In the genomic region with DNA sequence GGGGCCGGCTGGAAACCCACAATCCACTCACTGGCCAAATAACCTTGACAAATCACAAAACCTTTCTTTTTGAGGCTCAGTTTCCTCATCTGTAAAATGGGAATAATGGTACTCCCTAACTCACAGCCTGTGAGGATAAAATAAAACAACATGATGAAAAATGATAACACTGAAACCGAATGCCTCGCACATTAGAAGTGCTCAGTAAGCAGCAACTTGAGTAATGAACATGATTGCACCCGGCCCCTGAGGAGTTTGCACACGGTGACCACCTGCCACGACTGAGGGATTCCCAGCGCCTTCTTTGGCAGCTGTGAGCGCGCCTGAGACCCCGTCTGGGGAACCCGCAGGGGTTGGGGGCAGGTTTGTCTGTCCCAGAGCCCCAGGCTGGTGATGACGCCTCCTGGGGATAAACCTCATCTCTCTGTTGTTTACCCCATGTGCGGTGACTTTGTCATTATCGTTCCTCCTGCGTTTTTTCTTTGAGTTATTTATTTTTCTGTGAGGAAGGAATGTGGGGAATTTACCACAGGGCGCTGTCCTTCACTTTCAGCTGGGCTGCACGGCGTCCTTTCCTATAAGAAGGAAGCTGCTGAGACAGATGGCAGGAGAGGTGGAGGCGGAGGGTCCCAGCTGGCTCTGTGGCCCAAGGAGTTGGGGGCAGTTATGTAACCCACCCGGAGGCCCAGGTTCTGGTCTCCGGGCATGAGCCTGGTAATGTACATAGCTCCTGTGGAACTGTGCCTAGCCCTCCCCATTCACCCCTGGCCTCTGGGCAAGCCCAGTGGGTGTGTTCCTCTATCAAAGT, we compare ENCODE assay signal across 8 cellular contexts. TPM values are rescaled to one million over a fixed set of nuclear protein-coding genes. Genes with fewer than 3 reads are reported as not detected.
DNase-seq lines count a peak whose midpoint lies in the region; ATAC-seq and TF ChIP-seq lines count a peak whose summit lies in the region.

No MANE protein-coding gene starts in this region.

- in situ Hi-C loops in gastrocnemius medialis (cut with MboI; ENCODE audit: low sequenced_read_pairs in 4 of 4), result no loop called here

- TF ChIP-seq POLR2A in gastrocnemius medialis (IDR thresholded peaks at IDR 0.05), result no peak

- H3K4me3 Mint-ChIP-seq in activated T-helper 17 cell treated with anti-CD3 and anti-CD28 coated beads, Interleukin-2, amount 50 U/mL, for 72 hours, result no peak overlapping the region

- no peaks in the 10 kb centered on the region for H3K36me3 Mint-ChIP-seq in activated T-helper 17 cell treated with anti-CD3 and anti-CD28 coated beads, Interleukin-2, amount 50 U/mL, for 72 hours (ENCODE audit: low read depth)

- no peaks in the 10 kb centered on the region for H3K4me1 Mint-ChIP-seq in activated T-helper 17 cell treated with anti-CD3 and anti-CD28 coated beads, Interleukin-2, amount 50 U/mL, for 72 hours

- no peaks in the 10 kb centered on the region for H3K27me3 ChIP-seq in gastrocnemius medialis

- intact Hi-C loops in gastrocnemius medialis (cut with DNase I; ENCODE audit: low total_unique reads), result loop anchor here (10.0 kb wide), 1 partner anchor 833 kb away; no protein-coding TSS in a partner anchor

- H3K9ac ChIP-seq in SK-N-MC (ENCODE audit: insufficient read length), result no peak overlapping the region

- H3K27ac ChIP-seq in SK-N-MC (peak overlapping the region; percentile 44; the same call in 1 of the 2 replicates), gastrocnemius medialis (peak overlapping the region; percentile 96 to 100 (median 100))

- DNase-seq in ELR (ENCODE audit: low read depth) (peak; percentile 96), SK-N-MC (ENCODE audit: low read depth, low spot score) (no peak), fibroblast of the aortic adventitia (ENCODE audit: low read depth) (peak; percentile 81), gastrocnemius medialis (no peak), NCI-H2029 (lab: John Stamatoyannopoulos, UW) (no peak), NCI-H1092 (lab: John Stamatoyannopoulos, UW) (no peak), RPMI8226 (no peak)

- peaks cover 82 to 94% of the 10 kb centered on the region in 2 donors for H3K4me1 ChIP-seq in gastrocnemius medialis

- H3K9me3 Mint-ChIP-seq in activated T-helper 17 cell treated with anti-CD3 and anti-CD28 coated beads, Interleukin-2, amount 50 U/mL, for 72 hours, result no peaks in the 10 kb centered on the region

- ATAC-seq in gastrocnemius medialis, result peak in 1 of 2 donors; percentile 9
- no peak for ATAC-seq in activated T-helper 17 cell treated with anti-CD3 and anti-CD28 coated beads, Interleukin-2, amount 50 U/mL, for 72 hours (replicated peaks)

- H3K27ac Mint-ChIP-seq in activated T-helper 17 cell treated with anti-CD3 and anti-CD28 coated beads, Interleukin-2, amount 50 U/mL, for 72 hours, result no peak overlapping the region

- H3K4me3 ChIP-seq in SK-N-MC (peak overlapping the region; percentile 35; the same call in 1 of the 2 replicates), fibroblast of the aortic adventitia (ENCODE audit: low read depth, low read length) (no peak overlapping the region), gastrocnemius medialis (no peak overlapping the region)

- H3K36me3 ChIP-seq in SK-N-MC (ENCODE audit: insufficient read depth, low read length), result no peaks in the 10 kb centered on the region
- no peaks in the 10 kb centered on the region for H3K36me3 ChIP-seq in gastrocnemius medialis

- no peaks in the 10 kb centered on the region for H3K9me3 ChIP-seq in SK-N-MC (ENCODE audit: low read depth, low read length)
- no peaks in the 10 kb centered on the region for H3K9me3 ChIP-seq in gastrocnemius medialis

- H3K27me3 Mint-ChIP-seq in activated T-helper 17 cell treated with anti-CD3 and anti-CD28 coated beads, Interleukin-2, amount 50 U/mL, for 72 hours, result peaks cover 13% of the 10 kb centered on the region

- TF ChIP-seq CTCF in fibroblast of the aortic adventitia (IDR thresholded peaks at IDR 0.05; ENCODE audit: insufficient read depth, low read length) (no peak), gastrocnemius medialis (IDR thresholded peaks at IDR 0.05 in 4 of 5, conservative IDR thresholded peaks at IDR 0.05 in 1 of 5) (no peak)

RNA-seq across cellular contexts. Expression of gene SYNPO, which starts 3.0 kb away (rescaled TPM):
- total RNA-seq in fibroblast of the aortic adventitia (ENCODE audit: low replicate concordance) (3.9 and 4.6 TPM in 2 replicates), gastrocnemius medialis (100 to 1,000 TPM; 419 to 569 (median 539) TPM)
- under 1 TPM; 0.04 to 0.37 TPM for total RNA-seq in activated T-helper 17 cell treated with anti-CD3 and anti-CD28 coated beads, Interleukin-2, amount 50 U/mL, for 72 hours

RNA-seq across cellular contexts. Expression of gene MYOZ3, which starts 23.6 kb away (rescaled TPM):
- 0.16 and 0.72 TPM in 2 replicates for total RNA-seq in fibroblast of the aortic adventitia (ENCODE audit: low replicate concordance)
- total RNA-seq in gastrocnemius medialis, result 10 to 100 TPM in 3 of 4 donors, 1 to 10 TPM in 1; 4.8 to 12.6 (median 11.3) TPM
- under 1 TPM; 0.06 to 0.21 TPM for total RNA-seq in activated T-helper 17 cell treated with anti-CD3 and anti-CD28 coated beads, Interleukin-2, amount 50 U/mL, for 72 hours

Comparison
In these comparisons a context has a peak if more than half of its experiments do, and no peak if none do; other contexts are left out.
1. DNase-seq: peak in ELR (single experiment) and fibroblast of the aortic adventitia (single experiment); none in SK-N-MC (single experiment), gastrocnemius medialis (0 of 2), NCI-H2029 (single experiment), NCI-H1092 (single experiment) and RPMI8226 (single experiment).
2. RNA of gene SYNPO, which starts 3.0 kb away (total RNA-seq): 419 to 569 TPM in gastrocnemius medialis; 3.9 to 4.6 TPM in fibroblast of the aortic adventitia and 0.04 to 0.37 TPM in activated T-helper 17 cell treated with anti-CD3 and anti-CD28 coated beads, Interleukin-2, amount 50 U/mL, for 72 hours; every median in the first group is over 10 times any median in the second.